Comparison of ENCODE assay signal across 13 cellular contexts in the genomic region with DNA sequence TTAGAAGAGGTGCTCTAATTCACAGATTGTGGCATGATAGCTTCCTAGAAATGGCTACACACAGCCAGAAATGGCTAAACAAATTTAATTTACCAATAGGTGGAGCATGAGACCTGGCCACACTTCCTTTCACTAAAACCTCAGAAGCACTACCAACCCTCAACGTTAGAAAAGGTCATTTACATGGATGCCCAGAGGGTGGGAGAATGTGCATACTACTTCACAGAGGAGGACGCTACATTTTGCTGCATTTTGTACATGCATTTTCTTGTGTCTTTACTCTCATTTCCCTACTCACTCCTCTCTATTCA. TPM values are rescaled to one million over a fixed set of nuclear protein-coding genes. Genes with fewer than 3 reads are reported as not detected.
DNase-seq lines count a peak whose midpoint lies in the region; ATAC-seq, FAIRE-seq and TF ChIP-seq lines count a peak whose summit lies in the region.
"Had no signal": no experiment of that assay in that cellular context is flagged by ENCODE, and none has a peak within 500 bp of the region (broad histone marks: within the 10 kb centered on the region; RNA-seq: fewer than 3 reads in every experiment).

No MANE protein-coding gene starts in this region.

- DNase-seq in HepG2 (ENCODE audit: low spot score) = no peak
- no peak for DNase-seq in left lobe of liver (ENCODE audit: low spot score)
- no peak for DNase-seq in upper lobe of right lung
- no peak for DNase-seq in PC-9
- DNase-seq: activated CD4-positive, alpha-beta T cell treated with anti-CD3 and anti-CD28 coated beads for 1 hour; GF-D8 had no signal

- no peak for TF ChIP-seq POLR2A in HepG2 (IDR thresholded peaks at IDR 0.05; ENCODE audit: insufficient read depth in 1 of 2, low read depth in 2 of 2, low read length in 2 of 2)

- TF ChIP-seq EP300 in HepG2 (IDR thresholded peaks at IDR 0.05; ENCODE audit: low read depth in 2 of 2, low read length in 2 of 2) (no peak), HepG2 (CRISPR knock-in tag; IDR thresholded peaks at IDR 0.05; ENCODE audit: borderline replicate concordance) (no peak)

- in situ Hi-C loops in HepG2 (cut with HindIII; ENCODE audit: extremely low pct_ligation_motif_present, low pct_unique_long_range_greater_than_20kb) = no loop called here

- ATAC-seq in HepG2 (no peak), left lobe of liver (peak; percentile 53), upper lobe of right lung (no peak), GM19397 (IDR thresholded peaks at IDR 0.05; ENCODE audit: unreplicated experiment) (no peak), esophagus mucosa (no peak)
- ATAC-seq: SK-N-SH treated with all-trans-retinoic acid at 6 μM for 48 hours had no signal

- no peak overlapping the region for H2AFZ ChIP-seq in HepG2 (ENCODE audit: low read length)
- no peak overlapping the region for H2AFZ ChIP-seq in PC-9

- H3K79me2 ChIP-seq in HepG2 (ENCODE audit: insufficient read depth, low read length) (no peaks in the 10 kb centered on the region), PC-9 (ENCODE audit: low read depth) (no peaks in the 10 kb centered on the region)

- FAIRE-seq in HepG2 (lab: Jason Lieb, UNC) = no peak

- TF ChIP-seq RAD21 in liver (IDR thresholded peaks at IDR 0.05) = peak in 1 of 2 donors; percentile 30
- no peak for TF ChIP-seq RAD21 in HepG2 (CRISPR knock-in tag; IDR thresholded peaks at IDR 0.05)

- H3F3A ChIP-seq in PC-9 (ENCODE audit: insufficient read depth, low read depth) = peaks cover 2% of the 10 kb centered on the region

- H3K36me3 ChIP-seq in liver (ENCODE audit: control insufficient read depth in 4 of 4, insufficient read depth in 3 of 4, low read depth in 1 of 4, low read length in 3 of 4) = no peaks in the 10 kb centered on the region
- H3K36me3 ChIP-seq in HepG2 (replicated peaks in 1 of 2; ENCODE audit: control insufficient read depth in 1 of 2, insufficient read depth in 2 of 2, low read length in 2 of 2) = no peaks in the 10 kb centered on the region
- H3K36me3 ChIP-seq in upper lobe of right lung = no peaks in the 10 kb centered on the region
- no peaks in the 10 kb centered on the region for H3K36me3 ChIP-seq in PC-9 (ENCODE audit: low read depth)

- H3K4me3 ChIP-seq in liver (ENCODE audit: low read depth in 1 of 3, low read length in 3 of 3) (no peak overlapping the region), HepG2 (replicated peaks in 1 of 3; ENCODE audit: insufficient read depth in 1 of 3, low read depth in 2 of 3, low read length in 3 of 3) (no peak overlapping the region), upper lobe of right lung (no peak overlapping the region), PC-9 (no peak overlapping the region)
- H3K4me3 ChIP-seq: coronary artery had no signal

- BruUV-seq in HepG2 (replicated peaks; lab: Mats Ljungman, UMichigan) (no TSS peak), PC-9 (replicated peaks; lab: Mats Ljungman, UMichigan) (no TSS peak)

- H3K27me3 ChIP-seq in liver (ENCODE audit: control insufficient read depth in 4 of 4, insufficient read depth in 4 of 4, low read length in 3 of 4) (no peaks in the 10 kb centered on the region), HepG2 (ENCODE audit: control insufficient read depth in 1 of 2, insufficient read depth in 2 of 2, low read length in 2 of 2) (no peaks in the 10 kb centered on the region; a peak in 2 of 5 replicates), upper lobe of right lung (no peaks in the 10 kb centered on the region), PC-9 (ENCODE audit: insufficient read depth, low read depth) (no peaks in the 10 kb centered on the region)

- H3K4me1 ChIP-seq in liver (ENCODE audit: control insufficient read depth in 4 of 4, insufficient read depth in 4 of 4, low read length in 3 of 4) (peaks cover 3 to 15% (median 11%) of the 10 kb centered on the region in 4 donors), HepG2 (ENCODE audit: insufficient read depth, low read length) (peaks cover 17% of the 10 kb centered on the region), upper lobe of right lung (peaks cover 27% of the 10 kb centered on the region), PC-9 (replicated peaks; ENCODE audit: insufficient read depth) (0 out of 2 replicates have a peak, but pooled peaks cover under 1% of the 10 kb centered on the region)

- 65% methylated on average over 2 of the region's 2 CpGs for WGBS in liver
- 43% methylated on average over 2 of the region's 2 CpGs for WGBS in HepG2 (ENCODE audit: low lambda C conversion rate)

- H3K27ac ChIP-seq in liver (ENCODE audit: low read depth in 1 of 2, low read length in 2 of 2) (peak overlapping the region; percentile 93 to 96), HepG2 (ENCODE audit: extremely low read length, insufficient read depth, low read length) (no peak overlapping the region), VCaP (peak overlapping the region; percentile 50), upper lobe of right lung (peak overlapping the region; percentile 34), PC-9 (no peak overlapping the region)
- H3K27ac ChIP-seq: coronary artery had no signal

- intact Hi-C loops in HepG2 (cut with micrococcal nuclease; ENCODE audit: unreplicated experiment) = loop anchor here (1.0 kb wide), 1 partner anchor 129 kb away; no protein-coding TSS in a partner anchor
- intact Hi-C loops in upper lobe of right lung (cut with DNase I) = no loop called here
- intact Hi-C loops in PC-9 (cut with micrococcal nuclease; ENCODE audit: unreplicated experiment) = no loop called here

- POLR2A ChIA-PET in HepG2 (lab: Yijun Ruan, JAX) (no interaction called here), PC-9 (lab: Charles Lee; ENCODE audit: unreplicated experiment) (no interaction called here)

- H3K4me2 ChIP-seq in HepG2 (ENCODE audit: low read depth, low read length) (no peak overlapping the region), PC-9 (no peak overlapping the region)

- H4K20me1 ChIP-seq in HepG2 (ENCODE audit: insufficient read depth, low read length) (no peaks in the 10 kb centered on the region), PC-9 (ENCODE audit: insufficient read depth) (no peaks in the 10 kb centered on the region)

- H3K9me3 ChIP-seq in liver (ENCODE audit: control insufficient read depth in 4 of 4, low read length in 3 of 4) (no peaks in the 10 kb centered on the region), HepG2 (ENCODE audit: low read length) (no peaks in the 10 kb centered on the region), upper lobe of right lung (no peaks in the 10 kb centered on the region), PC-9 (ENCODE audit: insufficient read depth, low read depth) (no peaks in the 10 kb centered on the region)

- H3K9me2 ChIP-seq in PC-9 (ENCODE audit: insufficient read depth) = no peaks in the 10 kb centered on the region

- TF ChIP-seq CTCF in liver (IDR thresholded peaks at IDR 0.05; ENCODE audit: low read depth, low read length, missing input control) (no peak), HepG2 (CRISPR knock-in tag; IDR thresholded peaks at IDR 0.05) (no peak), VCaP (conservative IDR thresholded peaks at IDR 0.05) (peak; percentile 28), upper lobe of right lung (IDR thresholded peaks at IDR 0.05) (no peak), PC-9 (conservative IDR thresholded peaks at IDR 0.05) (no peak)

- CTCF ChIA-PET in HepG2 (lab: Yijun Ruan, JAX; ENCODE audit: low intra/inter-chr PET ratio, low total read pairs) (interaction anchor here (1.2 kb wide), 1 partner anchor 253 kb away, joined by 3 read pairs; no protein-coding TSS in a partner anchor), PC-9 (lab: Charles Lee) (interaction anchor here (0.7 kb wide), 1 partner anchor 602 kb away, joined by 5 read pairs; no protein-coding TSS in a partner anchor)

- peak overlapping the region in 1 of 2 donors; percentile 66 for H3K9ac ChIP-seq in liver (ENCODE audit: low read depth in 1 of 2, low read length in 2 of 2)
- no peak overlapping the region for H3K9ac ChIP-seq in HepG2 (ENCODE audit: insufficient read depth, low read depth, low read length)

RNA-seq across cellular contexts. Expression of gene C2CD4B, which starts 40.2 kb away (rescaled TPM):
- total RNA-seq in liver (1 to 10 TPM in 1 of 2 donors, under 1 TPM in 1; 0.59 to 1.8 TPM), HepG2 (2016; rRNA removed; fragmentation: Illumina TruSeq; extraction: Trizol) (not detected in 2 replicates), left lobe of liver (0.75 TPM), upper lobe of right lung (3.5 TPM), PC-9 (2021) (not detected in 2 replicates), esophagus mucosa (0.24 TPM)
- polyA plus RNA-seq in liver (under 1 TPM; 0.17 to 0.74 TPM), HepG2 (2011; rRNA removed) (not detected in 2 replicates)
- not detected in 2 replicates for total RNA-seq in HepG2 (2016; cell fraction: cytosol; rRNA removed; fragmentation: Illumina TruSeq; extraction: Trizol; ENCODE audit: low read depth)
- total RNA-seq in HepG2 (2016; cell fraction: insoluble cytoplasmic fraction; rRNA removed; fragmentation: Illumina TruSeq; extraction: Trizol) = not detected in 2 replicates
- not detected in 2 replicates for total RNA-seq in HepG2 (2016; cell fraction: membrane; rRNA removed; fragmentation: Illumina TruSeq; extraction: Trizol)
- total RNA-seq in HepG2 (2016; cell fraction: nucleus; rRNA removed; fragmentation: Illumina TruSeq; extraction: Trizol) = not detected in 2 replicates
- polyA plus RNA-seq in HepG2 (2011; cell fraction: cytosol; rRNA removed) = not detected in 2 replicates
- polyA plus RNA-seq in HepG2 (2011; cell fraction: nucleus; rRNA removed) = not detected in 2 replicates
- not detected in 2 replicates for polyA plus RNA-seq in HepG2 (2012)
- polyA plus RNA-seq in HepG2 (2016; cell fraction: cytosol; fragmentation: Illumina TruSeq; extraction: Trizol; ENCODE audit: low read depth) = not detected in 2 replicates
- not detected in 2 replicates for polyA plus RNA-seq in HepG2 (2016; cell fraction: insoluble cytoplasmic fraction; fragmentation: Illumina TruSeq; extraction: Trizol; ENCODE audit: low read depth)
- not detected in 2 replicates for polyA plus RNA-seq in HepG2 (2016; cell fraction: membrane; fragmentation: Illumina TruSeq; extraction: Trizol; ENCODE audit: low read depth)
- polyA plus RNA-seq in HepG2 (2016; cell fraction: nucleus; fragmentation: Illumina TruSeq; extraction: Trizol; ENCODE audit: insufficient read depth, low read depth) = not detected in 2 replicates
- not detected in 2 replicates for polyA minus RNA-seq in HepG2 (2011; rRNA and poly(A)+ RNA removed; ENCODE audit: low replicate concordance)
- polyA minus RNA-seq in HepG2 (2011; cell fraction: cytosol; rRNA and poly(A)+ RNA removed) = not detected in 2 replicates
- polyA minus RNA-seq in HepG2 (2011; cell fraction: nucleus; rRNA and poly(A)+ RNA removed) = not detected in 2 replicates
- polyA plus RNA-seq: BJ had no signal

RNA-seq across cellular contexts. Expression of gene C2CD4A, which starts 58.1 kb away (rescaled TPM):
- total RNA-seq in liver (under 1 TPM in 1 of 2 donors, not detected in 1; under 0.01 TPM), HepG2 (2016; rRNA removed; fragmentation: Illumina TruSeq; extraction: Trizol) (0.17 and 0.20 TPM in 2 replicates), left lobe of liver (0.50 TPM), upper lobe of right lung (0.14 TPM), PC-9 (2021) (0.09 TPM in 1 of 2 replicates, not detected in the other), esophagus mucosa (0.44 TPM)
- polyA plus RNA-seq in liver (under 1 TPM in 1 of 2 donors, not detected in 1; 0.02 TPM), HepG2 (2011; rRNA removed) (not detected in 2 replicates)
- total RNA-seq in HepG2 (2016; cell fraction: cytosol; rRNA removed; fragmentation: Illumina TruSeq; extraction: Trizol; ENCODE audit: low read depth) = 0.09 and 0.10 TPM in 2 replicates
- 0.26 and 0.34 TPM in 2 replicates for total RNA-seq in HepG2 (2016; cell fraction: insoluble cytoplasmic fraction; rRNA removed; fragmentation: Illumina TruSeq; extraction: Trizol)
- total RNA-seq in HepG2 (2016; cell fraction: membrane; rRNA removed; fragmentation: Illumina TruSeq; extraction: Trizol) = 0.22 and 0.28 TPM in 2 replicates
- total RNA-seq in HepG2 (2016; cell fraction: nucleus; rRNA removed; fragmentation: Illumina TruSeq; extraction: Trizol) = 0.16 and 0.25 TPM in 2 replicates
- not detected in 2 replicates for polyA plus RNA-seq in HepG2 (2011; cell fraction: cytosol; rRNA removed)
- polyA plus RNA-seq in HepG2 (2011; cell fraction: nucleus; rRNA removed) = 0.03 TPM in 1 of 2 replicates, not detected in the other
- not detected in 2 replicates for polyA plus RNA-seq in HepG2 (2012)
- polyA plus RNA-seq in HepG2 (2016; cell fraction: cytosol; fragmentation: Illumina TruSeq; extraction: Trizol; ENCODE audit: low read depth) = not detected in 2 replicates
- polyA plus RNA-seq in HepG2 (2016; cell fraction: insoluble cytoplasmic fraction; fragmentation: Illumina TruSeq; extraction: Trizol; ENCODE audit: low read depth) = 0.30 and 0.31 TPM in 2 replicates
- polyA plus RNA-seq in HepG2 (2016; cell fraction: membrane; fragmentation: Illumina TruSeq; extraction: Trizol; ENCODE audit: low read depth) = 0.08 TPM in 1 of 2 replicates, not detected in the other
- 0.30 and 0.51 TPM in 2 replicates for polyA plus RNA-seq in HepG2 (2016; cell fraction: nucleus; fragmentation: Illumina TruSeq; extraction: Trizol; ENCODE audit: insufficient read depth, low read depth)
- 0.04 TPM in 1 of 2 replicates, not detected in the other for polyA minus RNA-seq in HepG2 (2011; rRNA and poly(A)+ RNA removed; ENCODE audit: low replicate concordance)
- polyA minus RNA-seq in HepG2 (2011; cell fraction: cytosol; rRNA and poly(A)+ RNA removed) = not detected in 2 replicates
- polyA minus RNA-seq in HepG2 (2011; cell fraction: nucleus; rRNA and poly(A)+ RNA removed) = not detected in 2 replicates
- polyA plus RNA-seq: BJ had no signal

Comparison
In these comparisons a context has a peak if more than half of its experiments do, and no peak if none do; other contexts are left out.
1. H3K27ac ChIP-seq: peak in liver (2 of 2), VCaP (single experiment) and upper lobe of right lung (single experiment); none in HepG2 (single experiment) and PC-9 (single experiment).